10 cellular contexts compared by ENCODE assay signal in genomic region chr17:29195465-29196081, GRCh38. TPM values are rescaled to one million over a fixed set of nuclear protein-coding genes. Genes with fewer than 3 reads are reported as not detected.
A peak's percentile ranks its signal among the peaks of the same experiment; 100 is the strongest.
DNase-seq lines count a peak whose midpoint lies in the region; ATAC-seq and TF ChIP-seq lines count a peak whose summit lies in the region.
"Had no signal": no experiment of that assay in that cellular context is flagged by ENCODE, and none has a peak within 500 bp of the region (broad histone marks: within the 10 kb centered on the region; RNA-seq: fewer than 3 reads in every experiment).

No MANE protein-coding gene starts in this region.

- H3K9me3 ChIP-seq in SJCRH30 (replicated peaks): no peaks in the 10 kb centered on the region
- H3K9me3 ChIP-seq in uterus: no peaks in the 10 kb centered on the region
- no peaks in the 10 kb centered on the region for H3K9me3 ChIP-seq in thyroid gland

- peak overlapping the region; percentile 60 for H3K27ac ChIP-seq in SJCRH30
- H3K27ac ChIP-seq in uterus: no peak overlapping the region
- H3K27ac ChIP-seq in thyroid gland: no peak overlapping the region

- no peaks in the 10 kb centered on the region for H3K9me3 Mint-ChIP-seq in chondrocyte (ENCODE audit: low read depth)

- H3K36me3 ChIP-seq in SJCRH30 (no peaks in the 10 kb centered on the region), uterus (no peaks in the 10 kb centered on the region), thyroid gland (no peaks in the 10 kb centered on the region)

- 68 to 73% methylated on average over 10 of the region's 10 CpGs for WGBS in thyroid gland, 2 donors

- no peaks in the 10 kb centered on the region for H3K4me1 Mint-ChIP-seq in chondrocyte (ENCODE audit: low read depth)

- ATAC-seq in HG02759 (IDR thresholded peaks at IDR 0.05; ENCODE audit: unreplicated experiment): peak; percentile 42
- no peak for ATAC-seq in GM18858 (IDR thresholded peaks at IDR 0.05; ENCODE audit: unreplicated experiment)

- intact Hi-C loops in uterus (cut with DNase I; ENCODE audit: low total_unique reads): no loop called here
- intact Hi-C loops in thyroid gland (cut with DNase I): no loop called here

- H3K27me3 ChIP-seq in SJCRH30: no peaks in the 10 kb centered on the region
- no peaks in the 10 kb centered on the region for H3K27me3 ChIP-seq in uterus
- H3K27me3 ChIP-seq in thyroid gland: no peaks in the 10 kb centered on the region

- peaks cover 11% of the 10 kb centered on the region for H3K27me3 Mint-ChIP-seq in chondrocyte (ENCODE audit: low read depth)

- H3K4me3 Mint-ChIP-seq in chondrocyte (ENCODE audit: unreplicated experiment): no peak overlapping the region

- no peak for TF ChIP-seq POLR2A in uterus (IDR thresholded peaks at IDR 0.05)
- TF ChIP-seq POLR2A in thyroid gland (IDR thresholded peaks at IDR 0.05): no peak

- no peak for TF ChIP-seq CTCF in uterus (IDR thresholded peaks at IDR 0.05)
- no peak for TF ChIP-seq CTCF in thyroid gland (IDR thresholded peaks at IDR 0.05)
- TF ChIP-seq CTCF in chondrocyte (IDR thresholded peaks at IDR 0.05): no peak

- peaks cover 30% of the 10 kb centered on the region for H3K4me1 ChIP-seq in SJCRH30
- H3K4me1 ChIP-seq in uterus: no peaks in the 10 kb centered on the region
- no peaks in the 10 kb centered on the region for H3K4me1 ChIP-seq in thyroid gland

- peak; percentile 45 for DNase-seq in EL
- peak; percentile 85 to 95 for DNase-seq in SJCRH30
- DNase-seq in left kidney (ENCODE audit: low read depth, low spot score): peak; percentile 23
- no peak for DNase-seq in uterus
- no peak for DNase-seq in thyroid gland
- no peak for DNase-seq in chondrocyte (ENCODE audit: low spot score)
- DNase-seq: activated CD4-positive, CD25-positive, alpha-beta regulatory T cell; activated naive CD4-positive, alpha-beta T cell had no signal

- no peaks in the 10 kb centered on the region for H3K36me3 Mint-ChIP-seq in chondrocyte (ENCODE audit: low read depth)

- no peak overlapping the region for H3K27ac Mint-ChIP-seq in chondrocyte (ENCODE audit: unreplicated experiment)

- H3K4me3 ChIP-seq in SJCRH30 (peak overlapping the region; percentile 11), uterus (no peak overlapping the region), thyroid gland (replicated peaks in 1 of 3) (no peak overlapping the region)

RNA-seq across cellular contexts. Expression of gene MYO18A, which starts 15.4 kb away (rescaled TPM):
- 86.9 and 91.9 TPM in 2 replicates for total RNA-seq in SJCRH30 (2014; rRNA removed; shearing (Covaris generic))
- 100 to 1,000 TPM in 1 of 4 donors, 10 to 100 TPM in 3; 33.2 to 104 (median 59.3) TPM for total RNA-seq in uterus
- total RNA-seq in thyroid gland: 10 to 100 TPM; 32.1 to 49.8 (median 40.6) TPM
- total RNA-seq in chondrocyte: 24.4 to 30.0 TPM (median 26.1 TPM) in 3 replicates

RNA-seq across cellular contexts. Expression of gene CRYBA1, which starts 51.1 kb away (rescaled TPM):
- not detected in 2 replicates for total RNA-seq in SJCRH30 (2014; rRNA removed; shearing (Covaris generic))
- total RNA-seq in uterus: not detected
- not detected for total RNA-seq in thyroid gland
- not detected in 3 replicates for total RNA-seq in chondrocyte

Comparison
In these comparisons a context has a peak if more than half of its experiments do, and no peak if none do; other contexts are left out.
1. DNase-seq: peak in EL (single experiment), SJCRH30 (2 of 2) and left kidney (single experiment); none in uterus (0 of 2), thyroid gland (0 of 2) and chondrocyte (single experiment).